In the genomic region with DNA sequence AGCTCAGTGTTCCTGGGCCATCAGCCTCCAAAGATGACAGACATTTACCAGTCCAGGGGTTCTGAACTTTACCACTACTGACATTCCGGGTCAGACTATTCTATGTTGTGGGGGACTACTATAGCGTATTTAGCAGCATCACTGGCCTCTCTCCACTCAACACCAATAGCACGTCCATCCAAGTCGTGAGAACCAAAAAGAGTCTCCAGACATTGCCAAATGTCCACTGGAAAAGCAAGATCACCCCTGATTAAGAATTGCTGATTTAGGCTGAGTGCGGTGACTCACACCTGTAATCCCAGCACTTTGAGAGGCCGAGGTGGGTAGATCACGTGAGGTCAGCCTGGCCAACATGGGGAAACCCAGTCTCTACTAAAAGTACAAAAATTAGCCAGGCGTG, we compare ENCODE assay signal across 21 cellular contexts. TPM values are rescaled to one million over a fixed set of nuclear protein-coding genes. Genes with fewer than 3 reads are reported as not detected.
DNase-seq lines count a peak whose midpoint lies in the region; TF ChIP-seq lines count a peak whose summit lies in the region.
"Had no signal": no experiment of that assay in that cellular context is flagged by ENCODE, and none has a peak within 500 bp of the region (broad histone marks: within the 10 kb centered on the region; RNA-seq: fewer than 3 reads in every experiment).

No MANE protein-coding gene starts in this region.

- H3K9me3 Mint-ChIP-seq in endothelial cell (ENCODE audit: unreplicated experiment) (no peaks in the 10 kb centered on the region), neural crest cell (no peaks in the 10 kb centered on the region)
- no peaks in the 10 kb centered on the region for H3K9me3 Mint-ChIP-seq in activated T-cell treated with anti-CD3 and anti-CD28 coated beads, Interleukin-2, amount 50 U/mL, for 24 hours
- H3K9me3 Mint-ChIP-seq: CD8-positive, alpha-beta T cell had no signal

- H3K27me3 Mint-ChIP-seq in endothelial cell (ENCODE audit: unreplicated experiment) (peaks cover 4% of the 10 kb centered on the region), neural crest cell (ENCODE audit: low read depth) (no peaks in the 10 kb centered on the region)
- H3K27me3 Mint-ChIP-seq in activated T-cell treated with anti-CD3 and anti-CD28 coated beads, Interleukin-2, amount 50 U/mL, for 24 hours, result no peaks in the 10 kb centered on the region
- H3K27me3 Mint-ChIP-seq: CD4-positive, CD25-positive, alpha-beta regulatory T cell had no signal

- DNase-seq in endothelial cell (ENCODE audit: low spot score) (no peak), neural crest cell (ENCODE audit: low read depth, low spot score) (no peak), SW480 (ENCODE audit: low spot score) (no peak), NCI-H2081 (lab: John Stamatoyannopoulos, UW) (no peak)
- no peak for DNase-seq in activated T-cell treated with anti-CD3 and anti-CD28 coated beads, Interleukin-2, amount 50 U/mL, for 24 hours
- DNase-seq: 8988T; ACHN; C1 segment of cervical spinal cord; Caco-2; CD4-positive, CD25-positive, alpha-beta regulatory T cell; CD8-positive, alpha-beta T cell; DMS 273 treated with DMSO at 0.1 percent for 48 hours; DMS79; EL; GDM1; H7; HCEC 1CT had no signal

- no peak overlapping the region for H3K27ac ChIP-seq in HEK293 (ENCODE audit: extremely low read depth, low read depth, low read length)
- H3K27ac ChIP-seq: A549, GM23248 had no signal

- CTCF ChIA-PET in HEK293 (lab: Yijun Ruan, JAX), result interaction anchor here (0.6 to 1.4 kb wide), 3 partner anchors 19 to 333 kb away, joined by 3 to 7 read pairs (median 6); no protein-coding TSS in a partner anchor

- POLR2A ChIA-PET in HEK293 (lab: Yijun Ruan, JAX), result no interaction called here

- no peak for TF ChIP-seq CTCF in HEK293 (tag by site-specific recombination; IDR thresholded peaks at IDR 0.05)
- no peak for TF ChIP-seq CTCF in endothelial cell (IDR thresholded peaks at IDR 0.05; ENCODE audit: unreplicated experiment)
- no peak for TF ChIP-seq CTCF in neural crest cell (conservative IDR thresholded peaks at IDR 0.05)

- H3K4me3 Mint-ChIP-seq in endothelial cell (ENCODE audit: unreplicated experiment) (peak overlapping the region; percentile 27), neural crest cell (peak overlapping the region; percentile 27)
- no peak overlapping the region for H3K4me3 Mint-ChIP-seq in activated T-cell treated with anti-CD3 and anti-CD28 coated beads, Interleukin-2, amount 50 U/mL, for 24 hours
- H3K4me3 Mint-ChIP-seq: CD8-positive, alpha-beta T cell had no signal

- H3K4me1 Mint-ChIP-seq in endothelial cell (ENCODE audit: unreplicated experiment) (peaks cover 16% of the 10 kb centered on the region), neural crest cell (peaks cover 11% of the 10 kb centered on the region)
- H3K4me1 Mint-ChIP-seq in activated T-cell treated with anti-CD3 and anti-CD28 coated beads, Interleukin-2, amount 50 U/mL, for 24 hours (ENCODE audit: low read depth), result peaks cover 8% of the 10 kb centered on the region

- peaks cover 26% of the 10 kb centered on the region for H3K36me3 Mint-ChIP-seq in endothelial cell (ENCODE audit: low read depth, unreplicated experiment)
- H3K36me3 Mint-ChIP-seq in neural crest cell (ENCODE audit: low read depth), result no peaks in the 10 kb centered on the region
- H3K36me3 Mint-ChIP-seq in activated T-cell treated with anti-CD3 and anti-CD28 coated beads, Interleukin-2, amount 50 U/mL, for 24 hours (ENCODE audit: low read depth), result no peaks in the 10 kb centered on the region

- no peaks in the 10 kb centered on the region for H3K9me3 ChIP-seq in HEK293 (ENCODE audit: control insufficient read depth, insufficient read depth, low read depth, low read length)
- H3K9me3 ChIP-seq: A549, Caco-2 had no signal

- no peak overlapping the region for H3K4me3 ChIP-seq in HEK293 (ENCODE audit: low read depth, low read length)
- H3K4me3 ChIP-seq: A549, GM12878, GM23248 had no signal

- H3K4me1 ChIP-seq in HEK293 (ENCODE audit: control insufficient read depth, insufficient read depth, low read length), result peaks cover 8% of the 10 kb centered on the region; the same call in 1 of the 2 replicates

- H3K27ac Mint-ChIP-seq in endothelial cell (ENCODE audit: unreplicated experiment) (no peak overlapping the region), neural crest cell (ENCODE audit: unreplicated experiment) (no peak overlapping the region)
- H3K27ac Mint-ChIP-seq in activated T-cell treated with anti-CD3 and anti-CD28 coated beads, Interleukin-2, amount 50 U/mL, for 24 hours, result no peak overlapping the region
- H3K27ac Mint-ChIP-seq: CD4-positive, CD25-positive, alpha-beta regulatory T cell; CD8-positive, alpha-beta T cell had no signal

- peaks cover 25 to 87% of the 10 kb centered on the region in 2 experiments for H3K36me3 ChIP-seq in HEK293 (ENCODE audit: control insufficient read depth in 2 of 2, insufficient read depth in 1 of 2, low read length in 2 of 2)

TF ChIP-seq in HEK293, 187 proteins besides CTCF, POLR2A, EP300 and RAD21:
- no peak for TF ChIP-seq ZFP69B (tag by site-specific recombination; IDR thresholded peaks at IDR 0.05)
- no peak for TF ChIP-seq ZBTB1 (tag by site-specific recombination; IDR thresholded peaks at IDR 0.05)
- TF ChIP-seq PRDM10 (tag by site-specific recombination; IDR thresholded peaks at IDR 0.05), result peak; percentile 73; the same call in 1 of the 2 replicates

RNA-seq across cellular contexts. Expression of gene PES1, which starts 5.3 kb away (rescaled TPM):
- total RNA-seq in endothelial cell (ENCODE audit: unreplicated experiment), result 84.0 TPM
- total RNA-seq in neural crest cell, result 107 and 115 TPM in 2 replicates

RNA-seq across cellular contexts. Expression of gene GAL3ST1, which starts 11.9 kb away (rescaled TPM):
- total RNA-seq in endothelial cell (ENCODE audit: unreplicated experiment) (3.0 TPM), neural crest cell (7.3 and 8.8 TPM in 2 replicates)
- total RNA-seq: CD8-positive, alpha-beta T cell; GM12878; GM23248 had no signal

RNA-seq across cellular contexts. Expression of gene TCN2, which starts 20.6 kb away (rescaled TPM):
- total RNA-seq in endothelial cell (ENCODE audit: unreplicated experiment) (59.5 TPM), neural crest cell (16.2 and 17.4 TPM in 2 replicates)

RNA-seq across cellular contexts. Expression of gene SEC14L6, which starts 39.9 kb away (rescaled TPM):
- total RNA-seq in endothelial cell (ENCODE audit: unreplicated experiment) (1.4 TPM), neural crest cell (3.3 and 3.6 TPM in 2 replicates)
- total RNA-seq: CD4-positive, CD25-positive, alpha-beta regulatory T cell; CD8-positive, alpha-beta T cell; GM12878; GM23248 had no signal

RNA-seq across cellular contexts. Expression of gene SLC35E4, which starts 49.2 kb away (rescaled TPM):
- total RNA-seq in endothelial cell (ENCODE audit: unreplicated experiment) (8.4 TPM), neural crest cell (4.4 and 4.5 TPM in 2 replicates)
